Comparison of ENCODE assay signal across 26 cellular contexts in the genomic region with DNA sequence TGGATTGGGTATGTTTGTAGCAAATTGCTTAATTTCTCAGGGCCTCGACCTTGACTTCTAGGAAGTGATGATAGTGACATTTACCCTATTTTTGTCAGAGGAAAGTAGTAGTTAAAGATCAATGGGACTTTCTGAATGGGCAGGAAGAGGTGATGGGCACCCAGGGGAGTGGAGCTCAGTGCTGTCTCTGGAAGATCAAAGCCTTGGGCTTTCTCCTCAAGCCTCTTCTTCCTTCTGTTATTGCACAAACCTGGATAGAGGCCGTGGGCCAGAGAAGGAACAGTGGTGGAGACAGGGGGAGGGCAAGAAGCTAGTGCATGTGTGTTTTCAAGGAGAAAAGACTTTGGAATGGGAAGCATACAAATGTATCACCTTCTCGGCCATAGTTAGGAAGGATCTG. TPM values are rescaled to one million over a fixed set of nuclear protein-coding genes. Genes with fewer than 3 reads are reported as not detected.
"Had no signal": no experiment of that assay in that cellular context is flagged by ENCODE, and none has a peak within 500 bp of the region (broad histone marks: within the 10 kb centered on the region; RNA-seq: fewer than 3 reads in every experiment).

No MANE protein-coding gene starts in this region.

- ATAC-seq: activated CD8-positive, alpha-beta T cell treated with anti-CD3 and anti-CD28 coated beads, Interleukin-2, amount 10 ng/mL, durations not matched to agents 7 days and 5 days; K562; PC-3 had no signal

- DNase-seq: activated CD4-positive, alpha-beta T cell treated with anti-CD3 and anti-CD28 coated beads for 48 hours; activated CD4-positive, alpha-beta T cell treated with anti-CD3 and anti-CD28 coated beads, Interleukin-2, amount 50 U/mL, for 4 hours; activated CD4-positive, CD25-positive, alpha-beta regulatory T cell treated with anti-CD3 and anti-CD28 coated beads, Interleukin-2, amount 50 U/mL, for 72 hours; activated CD8-positive, alpha-beta memory T cell treated with anti-CD3 and anti-CD28 coated beads, Interleukin-2, amount 50 U/mL, for 48 hours; activated CD8-positive, alpha-beta T cell treated with anti-CD3 and anti-CD28 coated beads, Interleukin-2, amount 10 ng/mL, durations not matched to agents 7 days and 5 days; activated naive CD4-positive, alpha-beta T cell treated with anti-CD3 and anti-CD28 coated beads, Interleukin-2, amount 50 U/mL, for 16 hours; activated naive CD8-positive, alpha-beta T cell treated with anti-CD3 and anti-CD28 coated beads, Interleukin-2, amount 10 ng/mL, durations not matched to agents 7 days and 5 days; activated T-cell treated with anti-CD3 and anti-CD28 coated beads, Interleukin-2, amount 50 U/mL, for 1 hour; adrenal gland; anterior cingulate cortex; cerebellar nuclear complex; Kasumi-1; MV-4-11; NCI-H1092 treated with DMSO at 0.1 percent for 48 hours; NCI-H1417 treated with DMSO at 0.1 percent for 48 hours; NCI-H1694; NCI-H2029; NCI-H2107; NCI-H2171 treated with DMSO at 0.1 percent for 48 hours; NCI-H226; NCI-H526 treated with DMSO at 0.1 percent for 48 hours; PC-3; SHP77 treated with DMSO at 0.1 percent for 48 hours; WERI-Rb-1 had no signal

- H3K27ac Mint-ChIP-seq: activated CD8-positive, alpha-beta T cell treated with anti-CD3 and anti-CD28 coated beads, Interleukin-2, amount 10 ng/mL, durations not matched to agents 7 days and 5 days; activated naive CD8-positive, alpha-beta T cell treated with anti-CD3 and anti-CD28 coated beads, Interleukin-2, amount 10 ng/mL, durations not matched to agents 7 days and 5 days had no signal

- H3K27me3 ChIP-seq: adrenal gland had no signal

- H3K9me3 Mint-ChIP-seq: activated naive CD8-positive, alpha-beta T cell treated with anti-CD3 and anti-CD28 coated beads, Interleukin-2, amount 10 ng/mL, durations not matched to agents 7 days and 5 days had no signal

- H3K9me3 ChIP-seq: adrenal gland had no signal

- H3K4me3 Mint-ChIP-seq: activated CD8-positive, alpha-beta T cell treated with anti-CD3 and anti-CD28 coated beads, Interleukin-2, amount 10 ng/mL, durations not matched to agents 7 days and 5 days; activated naive CD8-positive, alpha-beta T cell treated with anti-CD3 and anti-CD28 coated beads, Interleukin-2, amount 10 ng/mL, durations not matched to agents 7 days and 5 days had no signal

- H3K36me3 Mint-ChIP-seq: activated naive CD8-positive, alpha-beta T cell treated with anti-CD3 and anti-CD28 coated beads, Interleukin-2, amount 10 ng/mL, durations not matched to agents 7 days and 5 days had no signal

- H3K27me3 Mint-ChIP-seq: activated naive CD8-positive, alpha-beta T cell treated with anti-CD3 and anti-CD28 coated beads, Interleukin-2, amount 10 ng/mL, durations not matched to agents 7 days and 5 days had no signal

- H3K36me3 ChIP-seq: adrenal gland, WERI-Rb-1 had no signal

- H3K27ac ChIP-seq: adrenal gland, WERI-Rb-1 had no signal

- H3K4me3 ChIP-seq: adrenal gland, K562 had no signal

RNA-seq across cellular contexts. Expression of a gene that starts 44.9 kb away (rescaled TPM):
- total RNA-seq: cardiac septum had no signal
- polyA plus RNA-seq: K562 had no signal
